ENCODE assay signal across 1 cellular context in the genomic region with DNA sequence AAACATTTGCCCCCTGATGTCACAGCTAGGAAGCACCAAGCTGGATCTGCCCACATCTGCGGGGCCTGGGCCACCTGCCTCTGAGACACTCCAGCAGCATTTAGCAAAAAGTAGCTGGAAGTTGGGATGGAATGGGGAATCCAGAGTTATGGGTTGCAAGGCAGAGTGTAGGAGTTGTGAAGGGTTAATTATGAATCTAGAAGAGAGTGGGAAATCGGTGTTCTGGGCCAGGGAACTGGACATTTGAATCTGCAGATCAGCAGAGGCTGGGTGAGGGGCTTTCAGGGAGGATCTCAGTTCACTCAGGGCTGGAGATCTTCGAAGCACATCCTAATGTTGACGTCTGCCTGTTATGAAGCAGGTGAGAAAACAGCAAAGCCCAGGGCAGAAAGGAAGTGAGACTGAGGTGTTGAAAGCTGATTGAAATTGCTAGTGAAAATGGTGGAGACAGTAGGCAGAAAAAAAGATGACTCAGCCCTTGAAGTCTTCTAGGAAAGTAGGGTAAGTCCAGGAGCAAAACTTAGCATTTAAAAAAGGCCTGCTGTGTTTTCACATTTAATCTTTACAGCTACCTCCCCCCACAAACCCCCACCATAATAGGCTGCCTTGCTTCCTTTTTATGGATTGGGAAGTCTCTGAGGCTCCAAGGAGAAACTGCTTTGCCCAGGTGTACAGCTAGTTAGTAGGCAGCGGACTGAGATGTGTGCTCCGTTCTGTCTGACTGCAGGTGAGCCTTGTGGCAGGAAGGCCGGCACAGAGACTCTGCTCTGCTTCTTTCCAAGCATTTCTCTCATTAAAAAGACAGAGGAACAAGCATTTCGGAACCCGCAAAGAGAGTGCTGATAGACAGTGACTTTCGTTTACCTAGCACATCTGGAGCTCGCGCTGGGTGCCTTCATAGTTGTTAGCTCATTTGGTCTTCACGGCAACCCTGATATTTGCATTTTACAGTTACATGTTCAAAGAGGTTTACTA.
A peak's percentile ranks its signal among the peaks of the same experiment; 100 is the strongest.
TF ChIP-seq lines count a peak whose summit lies in the region.

No MANE protein-coding gene starts in this region.

TF ChIP-seq in K562, 482 proteins besides CTCF, POLR2A, EP300 and RAD21 (continued from another document and continues in another):
- TF ChIP-seq, protein P1, sequence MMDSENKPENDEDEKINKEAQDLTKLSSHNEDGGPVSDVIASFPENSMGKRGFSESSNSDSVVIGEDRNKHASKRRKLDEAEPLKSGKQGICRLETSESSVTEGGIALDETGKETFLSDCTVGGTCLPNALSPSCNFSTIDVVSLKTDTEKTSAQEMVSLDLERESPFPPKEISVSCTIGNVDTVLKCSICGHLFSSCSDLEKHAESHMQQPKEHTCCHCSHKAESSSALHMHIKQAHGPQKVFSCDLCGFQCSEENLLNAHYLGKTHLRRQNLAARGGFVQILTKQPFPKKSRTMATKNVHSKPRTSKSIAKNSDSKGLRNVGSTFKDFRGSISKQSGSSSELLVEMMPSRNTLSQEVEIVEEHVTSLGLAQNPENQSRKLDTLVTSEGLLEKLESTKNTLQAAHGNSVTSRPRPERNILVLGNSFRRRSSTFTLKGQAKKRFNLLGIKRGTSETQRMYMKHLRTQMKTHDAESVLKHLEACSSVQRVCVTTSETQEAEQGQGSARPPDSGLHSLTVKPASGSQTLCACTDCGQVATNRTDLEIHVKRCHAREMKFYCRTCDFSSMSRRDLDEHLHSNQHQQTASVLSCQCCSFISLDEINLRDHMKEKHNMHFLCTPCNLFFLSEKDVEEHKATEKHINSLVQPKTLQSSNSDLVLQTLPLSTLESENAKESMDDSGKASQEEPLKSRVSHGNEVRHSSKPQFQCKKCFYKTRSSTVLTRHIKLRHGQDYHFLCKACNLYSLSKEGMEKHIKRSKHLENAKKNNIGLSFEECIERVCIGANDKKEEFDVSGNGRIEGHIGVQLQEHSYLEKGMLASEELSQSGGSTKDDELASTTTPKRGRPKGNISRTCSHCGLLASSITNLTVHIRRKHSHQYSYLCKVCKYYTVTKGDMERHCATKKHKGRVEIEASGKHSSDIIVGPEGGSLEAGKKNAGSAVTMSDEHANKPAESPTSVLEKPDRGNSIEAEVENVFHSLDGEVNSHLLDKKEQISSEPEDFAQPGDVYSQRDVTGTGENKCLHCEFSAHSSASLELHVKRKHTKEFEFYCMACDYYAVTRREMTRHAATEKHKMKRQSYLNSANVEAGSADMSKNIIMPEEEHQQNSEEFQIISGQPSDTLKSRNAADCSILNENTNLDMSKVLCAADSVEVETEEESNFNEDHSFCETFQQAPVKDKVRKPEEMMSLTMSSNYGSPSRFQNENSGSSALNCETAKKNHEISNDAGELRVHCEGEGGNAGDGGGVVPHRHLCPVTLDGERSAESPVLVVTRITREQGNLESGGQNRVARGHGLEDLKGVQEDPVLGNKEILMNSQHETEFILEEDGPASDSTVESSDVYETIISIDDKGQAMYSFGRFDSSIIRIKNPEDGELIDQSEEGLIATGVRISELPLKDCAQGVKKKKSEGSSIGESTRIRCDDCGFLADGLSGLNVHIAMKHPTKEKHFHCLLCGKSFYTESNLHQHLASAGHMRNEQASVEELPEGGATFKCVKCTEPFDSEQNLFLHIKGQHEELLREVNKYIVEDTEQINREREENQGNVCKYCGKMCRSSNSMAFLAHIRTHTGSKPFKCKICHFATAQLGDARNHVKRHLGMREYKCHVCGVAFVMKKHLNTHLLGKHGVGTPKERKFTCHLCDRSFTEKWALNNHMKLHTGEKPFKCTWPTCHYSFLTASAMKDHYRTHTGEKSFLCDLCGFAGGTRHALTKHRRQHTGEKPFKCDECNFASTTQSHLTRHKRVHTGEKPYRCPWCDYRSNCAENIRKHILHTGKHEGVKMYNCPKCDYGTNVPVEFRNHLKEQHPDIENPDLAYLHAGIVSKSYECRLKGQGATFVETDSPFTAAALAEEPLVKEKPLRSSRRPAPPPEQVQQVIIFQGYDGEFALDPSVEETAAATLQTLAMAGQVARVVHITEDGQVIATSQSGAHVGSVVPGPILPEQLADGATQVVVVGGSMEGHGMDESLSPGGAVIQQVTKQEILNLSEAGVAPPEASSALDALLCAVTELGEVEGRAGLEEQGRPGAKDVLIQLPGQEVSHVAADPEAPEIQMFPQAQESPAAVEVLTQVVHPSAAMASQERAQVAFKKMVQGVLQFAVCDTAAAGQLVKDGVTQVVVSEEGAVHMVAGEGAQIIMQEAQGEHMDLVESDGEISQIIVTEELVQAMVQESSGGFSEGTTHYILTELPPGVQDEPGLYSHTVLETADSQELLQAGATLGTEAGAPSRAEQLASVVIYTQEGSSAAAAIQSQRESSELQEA (IDR thresholded peaks at IDR 0.05; ENCODE audit: low read depth): no peak
- TF ChIP-seq ZNF778 (CRISPR knock-in tag; IDR thresholded peaks at IDR 0.05): no peak
- no peak for TF ChIP-seq FOXJ2 (tag; IDR thresholded peaks at IDR 0.05)
- no peak for TF ChIP-seq VEZF1 (CRISPR knock-in tag; IDR thresholded peaks at IDR 0.05)
- peak; percentile 66; the same call in 1 of the 2 replicates for TF ChIP-seq SMARCA4 (IDR thresholded peaks at IDR 0.05)
- no peak for TF ChIP-seq HOMEZ (CRISPR knock-in tag; IDR thresholded peaks at IDR 0.05)
- no peak for TF ChIP-seq POLR2AphosphoS5 (IDR thresholded peaks at IDR 0.05; ENCODE audit: control insufficient read depth, insufficient read depth, low read depth, low read length)
- TF ChIP-seq ZEB2 (IDR thresholded peaks at IDR 0.05): peak; percentile 64
- no peak for TF ChIP-seq ZNF583 (CRISPR knock-in tag; IDR thresholded peaks at IDR 0.05)
- no peak for TF ChIP-seq DNMT1 (IDR thresholded peaks at IDR 0.05)
- TF ChIP-seq ZNF274 (IDR thresholded peaks at IDR 0.05; ENCODE audit: borderline replicate concordance, low read depth, low read length): no peak
- no peak for TF ChIP-seq MAZ (CRISPR knock-in tag; conservative IDR thresholded peaks at IDR 0.05 in 1 of 2, IDR thresholded peaks at IDR 0.05 in 1 of 2)
- no peak for TF ChIP-seq FIP1L1 (IDR thresholded peaks at IDR 0.05; ENCODE audit: low read depth, low read length, poor library complexity, severe bottlenecking)
- TF ChIP-seq YY1 (IDR thresholded peaks at IDR 0.05; ENCODE audit: borderline replicate concordance in 1 of 3, control insufficient read depth in 1 of 3, extremely low read depth in 1 of 3, insufficient read depth in 3 of 3, insufficient read length in 1 of 3, insufficient replicate concordance in 2 of 3, low read depth in 1 of 3, low read length in 2 of 3): peak in 1 of 3 experiments; percentile 69
- peak; percentile 27 for TF ChIP-seq ZNF592 (IDR thresholded peaks at IDR 0.05)
- TF ChIP-seq, protein P2, sequence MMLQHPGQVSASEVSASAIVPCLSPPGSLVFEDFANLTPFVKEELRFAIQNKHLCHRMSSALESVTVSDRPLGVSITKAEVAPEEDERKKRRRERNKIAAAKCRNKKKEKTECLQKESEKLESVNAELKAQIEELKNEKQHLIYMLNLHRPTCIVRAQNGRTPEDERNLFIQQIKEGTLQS (IDR thresholded peaks at IDR 0.05): peak; percentile 81
- TF ChIP-seq, protein P2 (CRISPR knock-in tag; conservative IDR thresholded peaks at IDR 0.05): no peak
- TF ChIP-seq PTBP1 (IDR thresholded peaks at IDR 0.05; ENCODE audit: low read depth, low read length): no peak
- no peak for TF ChIP-seq NFXL1 (CRISPR knock-in tag; IDR thresholded peaks at IDR 0.05)
- TF ChIP-seq ZNF316 (IDR thresholded peaks at IDR 0.05): peak; percentile 99
- TF ChIP-seq PML (IDR thresholded peaks at IDR 0.05; ENCODE audit: low read length): no peak
- TF ChIP-seq MAFK (IDR thresholded peaks at IDR 0.05; ENCODE audit: low read length): peak; percentile 77
- no peak for TF ChIP-seq SMARCB1 (IDR thresholded peaks at IDR 0.05; ENCODE audit: insufficient read length, low read depth)
- TF ChIP-seq MBD1 (CRISPR knock-in tag; IDR thresholded peaks at IDR 0.05): no peak
- TF ChIP-seq ZSCAN32 (CRISPR knock-in tag; IDR thresholded peaks at IDR 0.05): no peak
- no peak for TF ChIP-seq ZKSCAN8 (CRISPR knock-in tag; IDR thresholded peaks at IDR 0.05)
- TF ChIP-seq MTA1 (IDR thresholded peaks at IDR 0.05; ENCODE audit: borderline replicate concordance): no peak
- TF ChIP-seq, protein P3, sequence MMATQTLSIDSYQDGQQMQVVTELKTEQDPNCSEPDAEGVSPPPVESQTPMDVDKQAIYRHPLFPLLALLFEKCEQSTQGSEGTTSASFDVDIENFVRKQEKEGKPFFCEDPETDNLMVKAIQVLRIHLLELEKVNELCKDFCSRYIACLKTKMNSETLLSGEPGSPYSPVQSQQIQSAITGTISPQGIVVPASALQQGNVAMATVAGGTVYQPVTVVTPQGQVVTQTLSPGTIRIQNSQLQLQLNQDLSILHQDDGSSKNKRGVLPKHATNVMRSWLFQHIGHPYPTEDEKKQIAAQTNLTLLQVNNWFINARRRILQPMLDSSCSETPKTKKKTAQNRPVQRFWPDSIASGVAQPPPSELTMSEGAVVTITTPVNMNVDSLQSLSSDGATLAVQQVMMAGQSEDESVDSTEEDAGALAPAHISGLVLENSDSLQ (IDR thresholded peaks at IDR 0.05): no peak
- TF ChIP-seq ZNF445 (CRISPR knock-in tag; IDR thresholded peaks at IDR 0.05; ENCODE audit: low read depth): no peak
- TF ChIP-seq NR2C2 (CRISPR knock-in tag; IDR thresholded peaks at IDR 0.05): no peak
- no peak; the same call in 1 of the 2 replicates for TF ChIP-seq NR2C2 (tag; IDR thresholded peaks at IDR 0.05)
- no peak for TF ChIP-seq ZNF140 (CRISPR knock-in tag; IDR thresholded peaks at IDR 0.05)
- no peak for TF ChIP-seq ZNF639 (CRISPR knock-in tag; conservative IDR thresholded peaks at IDR 0.05 in 1 of 2, IDR thresholded peaks at IDR 0.05 in 1 of 2)
- TF ChIP-seq ZC3H8 (IDR thresholded peaks at IDR 0.05): no peak
